Comparison of ENCODE assay signal across 10 cellular contexts in genomic region chr10:99938563-99938962, GRCh38.
DNase-seq lines count a peak whose midpoint lies in the region; ATAC-seq and TF ChIP-seq lines count a peak whose summit lies in the region.
"Had no signal": no experiment of that assay in that cellular context is flagged by ENCODE, and none has a peak within 500 bp of the region (broad histone marks: within the 10 kb centered on the region; RNA-seq: fewer than 3 reads in every experiment).

No MANE protein-coding gene starts in this region.

- H3K27me3 Mint-ChIP-seq in progenitor cell of endocrine pancreas: no peaks in the 10 kb centered on the region
- H3K27me3 Mint-ChIP-seq: activated CD8-positive, alpha-beta memory T cell treated with anti-CD3 and anti-CD28 coated beads, Interleukin-2, amount 10 ng/mL, durations not matched to agents 7 days and 5 days had no signal

- H3K4me1 Mint-ChIP-seq in progenitor cell of endocrine pancreas (ENCODE audit: low read depth): peaks cover 7% of the 10 kb centered on the region

- TF ChIP-seq CTCF in fibroblast of pulmonary artery (IDR thresholded peaks at IDR 0.05; ENCODE audit: low read length, missing control alignments) (no peak), progenitor cell of endocrine pancreas (IDR thresholded peaks at IDR 0.05; ENCODE audit: unreplicated experiment) (no peak)

- no peak overlapping the region for H3K4me3 Mint-ChIP-seq in progenitor cell of endocrine pancreas (ENCODE audit: low read depth)
- H3K4me3 Mint-ChIP-seq: activated CD8-positive, alpha-beta memory T cell treated with anti-CD3 and anti-CD28 coated beads, Interleukin-2, amount 10 ng/mL, durations not matched to agents 7 days and 5 days had no signal

- peak; percentile 64 for DNase-seq in fibroblast of pulmonary artery (ENCODE audit: low read depth)
- no peak for DNase-seq in C1 segment of cervical spinal cord (lab: John Stamatoyannopoulos, UW)
- no peak for DNase-seq in Kasumi-1 (lab: John Stamatoyannopoulos, UW)
- no peak for DNase-seq in progenitor cell of endocrine pancreas (ENCODE audit: low spot score, unreplicated experiment)
- DNase-seq: activated CD8-positive, alpha-beta memory T cell treated with anti-CD3 and anti-CD28 coated beads, Interleukin-2, amount 10 ng/mL, durations not matched to agents 7 days and 5 days; Right ventricle myocardium superior had no signal

- no peak overlapping the region for H3K4me3 ChIP-seq in fibroblast of pulmonary artery (replicated peaks; ENCODE audit: low read depth, low read length)

- H3K27ac Mint-ChIP-seq in progenitor cell of endocrine pancreas: no peak overlapping the region
- H3K27ac Mint-ChIP-seq: activated CD8-positive, alpha-beta memory T cell treated with anti-CD3 and anti-CD28 coated beads, Interleukin-2, amount 10 ng/mL, durations not matched to agents 7 days and 5 days had no signal

- H3K36me3 Mint-ChIP-seq in progenitor cell of endocrine pancreas (ENCODE audit: insufficient read depth): peaks cover 9% of the 10 kb centered on the region

- peaks cover 8% of the 10 kb centered on the region for H3K9me3 Mint-ChIP-seq in progenitor cell of endocrine pancreas (ENCODE audit: low read depth)

- peak; percentile 85 for ATAC-seq in GM18520 (IDR thresholded peaks at IDR 0.05; ENCODE audit: unreplicated experiment)
- peak; percentile 62 for ATAC-seq in GM21515 (IDR thresholded peaks at IDR 0.05; ENCODE audit: unreplicated experiment)
- peak; percentile 89 for ATAC-seq in HG03280 (IDR thresholded peaks at IDR 0.05; ENCODE audit: unreplicated experiment)
- ATAC-seq in GM19467 (IDR thresholded peaks at IDR 0.05; ENCODE audit: unreplicated experiment): no peak
- ATAC-seq: activated CD8-positive, alpha-beta memory T cell treated with anti-CD3 and anti-CD28 coated beads, Interleukin-2, amount 10 ng/mL, durations not matched to agents 7 days and 5 days had no signal
